Comparison of ENCODE assay signal across 10 cellular contexts in genomic region chr7:74256446-74257408, GRCh38. TPM values are rescaled to one million over a fixed set of nuclear protein-coding genes. Genes with fewer than 3 reads are reported as not detected.
DNase-seq lines count a peak whose midpoint lies in the region; ATAC-seq and TF ChIP-seq lines count a peak whose summit lies in the region.
"Had no signal": no experiment of that assay in that cellular context is flagged by ENCODE, and none has a peak within 500 bp of the region (broad histone marks: within the 10 kb centered on the region; RNA-seq: fewer than 3 reads in every experiment).

No MANE protein-coding gene starts in this region.

- peaks cover 27% of the 10 kb centered on the region for H3K4me1 Mint-ChIP-seq in brain
- peaks cover 0 to 32% (median 19%) of the 10 kb centered on the region in 7 donors for H3K4me1 Mint-ChIP-seq in naive thymus-derived CD4-positive, alpha-beta T cell

- no peak overlapping the region for H3K27ac ChIP-seq in HEK293 (ENCODE audit: extremely low read depth, low read depth, low read length)
- no peak overlapping the region for H3K27ac ChIP-seq in naive thymus-derived CD4-positive, alpha-beta T cell (ENCODE audit: low read depth, low read length)

- peak overlapping the region; percentile 43 to 91 (median 64) for H3K27ac Mint-ChIP-seq in brain
- H3K27ac Mint-ChIP-seq in naive thymus-derived CD4-positive, alpha-beta T cell = peak overlapping the region in 8 of 9 donors; percentile 29 to 95 (median 65)

- H3K9me3 Mint-ChIP-seq in brain = peaks cover 0 to 6% (median 0%) of the 10 kb centered on the region in 5 experiments
- no peaks in the 10 kb centered on the region for H3K9me3 Mint-ChIP-seq in naive thymus-derived CD4-positive, alpha-beta T cell

- H3K27me3 ChIP-seq in naive thymus-derived CD4-positive, alpha-beta T cell (ENCODE audit: control insufficient read depth in 2 of 2, insufficient read depth in 2 of 2, low read length in 2 of 2) = no peaks in the 10 kb centered on the region
- H3K27me3 ChIP-seq: body of pancreas, uterus had no signal

- peaks cover 6% of the 10 kb centered on the region for H3K36me3 Mint-ChIP-seq in brain
- H3K36me3 Mint-ChIP-seq in naive thymus-derived CD4-positive, alpha-beta T cell = peaks cover 0 to 4% (median 3%) of the 10 kb centered on the region in 5 donors

- no peak overlapping the region for H3K4me3 ChIP-seq in HEK293 (ENCODE audit: low read depth, low read length)
- no peak overlapping the region for H3K4me3 ChIP-seq in naive thymus-derived CD4-positive, alpha-beta T cell (ENCODE audit: low read length)
- H3K4me3 ChIP-seq: body of pancreas, uterus had no signal

- intact Hi-C loops in naive thymus-derived CD4-positive, alpha-beta T cell (cut with micrococcal nuclease) = loop anchor here in 1 of 2 donors (10.0 kb wide), 1 partner anchor 522 kb away; the partner anchor contains the start of gene ABHD11

- POLR2A ChIA-PET in HEK293 (lab: Yijun Ruan, JAX) = interaction anchor here (0.6 kb wide), 1 partner anchor 16 kb away, joined by 3 read pairs; no protein-coding TSS in a partner anchor
- POLR2A ChIA-PET in naive thymus-derived CD4-positive, alpha-beta T cell (lab: Charles Lee) = interaction anchor here (0.6 to 1.4 kb wide), 2 partner anchors 31 to 406 kb away, joined by 3 to 4 read pairs; no protein-coding TSS in a partner anchor

- peak overlapping the region; percentile 64 to 96 (median 95) for H3K4me3 Mint-ChIP-seq in brain
- H3K4me3 Mint-ChIP-seq in naive thymus-derived CD4-positive, alpha-beta T cell = peak overlapping the region; percentile 26 to 94 (median 40)

- ATAC-seq in naive thymus-derived CD4-positive, alpha-beta T cell = no peak
- ATAC-seq in HG03097 (IDR thresholded peaks at IDR 0.05; ENCODE audit: low FRiP score, unreplicated experiment) = no peak
- ATAC-seq: body of pancreas had no signal

- peaks cover 8 to 12% of the 10 kb centered on the region in 2 experiments; a peak in 2 of 3 replicates for H3K36me3 ChIP-seq in HEK293 (ENCODE audit: control insufficient read depth in 2 of 2, insufficient read depth in 1 of 2, low read length in 2 of 2)
- H3K36me3 ChIP-seq in naive thymus-derived CD4-positive, alpha-beta T cell (ENCODE audit: control insufficient read depth in 2 of 3, insufficient read depth in 3 of 3, low read length in 3 of 3) = peaks cover 0 to 8% (median 0%) of the 10 kb centered on the region in 3 experiments
- H3K36me3 ChIP-seq: uterus had no signal

- peaks cover 6% of the 10 kb centered on the region for H3K27me3 Mint-ChIP-seq in brain
- H3K27me3 Mint-ChIP-seq in naive thymus-derived CD4-positive, alpha-beta T cell = no peaks in the 10 kb centered on the region

- TF ChIP-seq CTCF in HEK293 (tag by site-specific recombination; IDR thresholded peaks at IDR 0.05) (no peak), brain (conservative IDR thresholded peaks at IDR 0.05) (no peak)

- CTCF ChIA-PET in HEK293 (lab: Yijun Ruan, JAX) = interaction anchor here (0.6 kb wide), 1 partner anchor 144 kb away, joined by 3 read pairs; no protein-coding TSS in a partner anchor
- CTCF ChIA-PET in naive thymus-derived CD4-positive, alpha-beta T cell (lab: Charles Lee) = no interaction called here

- DNase-seq in AG20443 (ENCODE audit: low spot score) (peak; percentile 65), NCI-H1048 (lab: John Stamatoyannopoulos, UW) (no peak), amygdala (lab: John Stamatoyannopoulos, UW) (no peak)
- no peak for DNase-seq in naive thymus-derived CD4-positive, alpha-beta T cell
- DNase-seq in activated CD8-positive, alpha-beta memory T cell treated with anti-CD3 and anti-CD28 coated beads, Interleukin-2, amount 50 U/mL, for 4 hours = no peak

- no peaks in the 10 kb centered on the region for H3K9me3 ChIP-seq in HEK293 (ENCODE audit: control insufficient read depth, insufficient read depth, low read depth, low read length)
- H3K9me3 ChIP-seq in naive thymus-derived CD4-positive, alpha-beta T cell (ENCODE audit: control insufficient read depth in 2 of 3, low read length in 3 of 3) = no peaks in the 10 kb centered on the region
- H3K9me3 ChIP-seq: body of pancreas, uterus had no signal

- H3K4me1 ChIP-seq in HEK293 (ENCODE audit: control insufficient read depth, insufficient read depth, low read length) = no peaks in the 10 kb centered on the region
- peaks cover 6 to 8% of the 10 kb centered on the region in 2 donors for H3K4me1 ChIP-seq in naive thymus-derived CD4-positive, alpha-beta T cell (ENCODE audit: control insufficient read depth in 2 of 2, insufficient read depth in 2 of 2, low read length in 2 of 2)

TF ChIP-seq in HEK293, 187 proteins besides CTCF, POLR2A, EP300 and RAD21:
- TF ChIP-seq ZNF202 (tag by site-specific recombination; IDR thresholded peaks at IDR 0.05; ENCODE audit: borderline replicate concordance) = no peak
- TF ChIP-seq ZNF121 (tag by site-specific recombination; IDR thresholded peaks at IDR 0.05) = peak; percentile 59

RNA-seq across cellular contexts. Expression of gene RFC2, which starts 2.5 kb away (rescaled TPM):
- polyA plus RNA-seq in brain (ENCODE audit: insufficient read depth, low read depth, low replicate concordance) = 83.2 TPM
- total RNA-seq in naive thymus-derived CD4-positive, alpha-beta T cell = 10 to 100 TPM; 12.0 to 51.7 (median 15.2) TPM
- 10 to 100 TPM; 21.4 to 23.7 TPM for polyA plus RNA-seq in naive thymus-derived CD4-positive, alpha-beta T cell

RNA-seq across cellular contexts. Expression of gene CLIP2, which starts 32.5 kb away (rescaled TPM):
- 101 TPM for polyA plus RNA-seq in brain (ENCODE audit: insufficient read depth, low read depth, low replicate concordance)
- total RNA-seq in naive thymus-derived CD4-positive, alpha-beta T cell = 10 to 100 TPM in 1 of 5 experiments, 1 to 10 TPM in 4; 1.1 to 11.4 (median 3.1) TPM
- polyA plus RNA-seq in naive thymus-derived CD4-positive, alpha-beta T cell = under 1 TPM; 0.02 to 0.61 TPM

RNA-seq across cellular contexts. Expression of gene LAT2, which starts 46.9 kb away (rescaled TPM):
- 8.1 TPM for polyA plus RNA-seq in brain (ENCODE audit: insufficient read depth, low read depth, low replicate concordance)
- total RNA-seq in naive thymus-derived CD4-positive, alpha-beta T cell = 10 to 100 TPM in 3 of 5 experiments, 1 to 10 TPM in 2; 2.6 to 67.0 (median 10.5) TPM
- 1 to 10 TPM in 1 of 2 donors, under 1 TPM in 1; 0.69 to 1.5 TPM for polyA plus RNA-seq in naive thymus-derived CD4-positive, alpha-beta T cell

Comparison
In these comparisons a context has a peak if more than half of its experiments do, and no peak if none do; other contexts are left out.
1. RNA of gene CLIP2, which starts 32.5 kb away (polyA plus RNA-seq): 101 TPM in brain (single experiment); 0.02 to 0.61 TPM in naive thymus-derived CD4-positive, alpha-beta T cell; every median in the first group is over 10 times any median in the second.